8 cellular contexts compared by ENCODE assay signal in genomic region chr6:26104457-26105108, GRCh38. TPM values are rescaled to one million over a fixed set of nuclear protein-coding genes. Genes with fewer than 3 reads are reported as not detected.
DNase-seq lines count a peak whose midpoint lies in the region; ATAC-seq and TF ChIP-seq lines count a peak whose summit lies in the region.

No MANE protein-coding gene starts in this region.

- H3K27me3 ChIP-seq in HL-60 (ENCODE audit: insufficient read depth, poor library complexity, severe bottlenecking) (no peaks in the 10 kb centered on the region), adrenal gland (no peaks in the 10 kb centered on the region)

- H3K4me1 ChIP-seq in adrenal gland (replicated peaks in 1 of 2), result peaks cover 8 to 13% of the 10 kb centered on the region in 2 donors

- H3K36me3 ChIP-seq in adrenal gland (replicated peaks in 1 of 2), result no peaks in the 10 kb centered on the region

- H3K27ac ChIP-seq in HL-60 (replicated peaks), result peak overlapping the region; percentile 81
- H3K27ac ChIP-seq in adrenal gland, result peak overlapping the region; percentile 82 to 96 (median 90)
- peak overlapping the region; percentile 87 for H3K27ac ChIP-seq in temporal lobe (ENCODE audit: low read depth, low read length)

- H3K4me3 ChIP-seq in HL-60 (replicated peaks; ENCODE audit: insufficient read depth, low read length) (peak overlapping the region; percentile 14), adrenal gland (peak overlapping the region in 3 of 4 donors; percentile 0 to 58 (median 29))

- ATAC-seq in GM18511 (IDR thresholded peaks at IDR 0.05; ENCODE audit: unreplicated experiment) (peak; percentile 16), GM19463 (IDR thresholded peaks at IDR 0.05; ENCODE audit: unreplicated experiment) (no peak), HG02938 (IDR thresholded peaks at IDR 0.05; ENCODE audit: unreplicated experiment) (no peak)

- intact Hi-C loops in adrenal gland (cut with DNase I), result no loop called here

- 46 to 55% (median 49%) methylated on average over 21 to 22 of the region's 22 CpGs for WGBS in adrenal gland, 4 donors

- no peaks in the 10 kb centered on the region for H3K9me3 ChIP-seq in adrenal gland (replicated peaks in 1 of 3)

- no peak for TF ChIP-seq CTCF in HL-60 (IDR thresholded peaks at IDR 0.05; ENCODE audit: insufficient read depth, low read length)
- TF ChIP-seq CTCF in adrenal gland (IDR thresholded peaks at IDR 0.05), result no peak

- no peak for TF ChIP-seq POLR2A in adrenal gland (IDR thresholded peaks at IDR 0.05)

- DNase-seq in HL-60 (ENCODE audit: low read depth in 1 of 2, low spot score in 1 of 2) (no peak), adrenal gland (peak in 1 of 7 donors; percentile 61), kidney tubule cell (ENCODE audit: low spot score) (peak; percentile 39), SIG-M5 (lab: John Stamatoyannopoulos, UW) (no peak)

RNA-seq across cellular contexts. Expression of gene HFE, which starts 17.4 kb away (rescaled TPM):
- 10 to 100 TPM; 12.9 to 32.1 (median 23.6) TPM for total RNA-seq in adrenal gland
- 10 to 100 TPM in 1 of 3 donors, 1 to 10 TPM in 2; 6.2 to 15.9 (median 6.4) TPM for polyA plus RNA-seq in adrenal gland
- total RNA-seq in temporal lobe, result 1.2 TPM
